18 cellular contexts compared by ENCODE assay signal in the genomic region with DNA sequence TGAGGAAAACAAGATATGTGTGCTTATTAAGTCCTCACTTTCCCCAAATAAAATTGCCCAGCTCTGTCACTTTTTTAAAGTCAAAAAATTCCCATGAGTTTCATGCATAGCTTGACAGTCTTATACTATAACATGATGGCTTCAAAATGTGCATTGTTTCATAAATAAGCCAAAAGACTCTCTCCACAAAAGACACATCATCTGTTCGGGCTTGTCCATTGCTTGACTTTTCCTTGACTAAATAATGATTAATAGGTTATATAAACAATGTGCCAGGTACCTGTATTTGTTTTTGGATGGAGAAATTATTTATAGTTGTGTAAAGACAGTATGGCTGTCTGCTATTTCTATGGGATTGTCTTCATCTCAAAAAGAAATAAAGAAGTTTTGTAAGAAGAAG.
DNase-seq lines count a peak whose midpoint lies in the region; ATAC-seq and TF ChIP-seq lines count a peak whose summit lies in the region.
"Had no signal": no experiment of that assay in that cellular context is flagged by ENCODE, and none has a peak within 500 bp of the region (broad histone marks: within the 10 kb centered on the region; RNA-seq: fewer than 3 reads in every experiment).

No MANE protein-coding gene starts in this region.

- intact Hi-C loops in CD14-positive monocyte (cut with micrococcal nuclease): no loop called here

- H3K36me3 Mint-ChIP-seq in CD14-positive monocyte: peaks cover 6 to 9% of the 10 kb centered on the region in 2 donors

- H3K4me3 ChIP-seq in epithelial cell of esophagus (ENCODE audit: low read length): no peak overlapping the region
- H3K4me3 ChIP-seq: left lung, suprapubic skin had no signal

- CTCF ChIA-PET in RWPE1 (lab: Yijun Ruan, JAX): interaction anchor here (0.7 kb wide), 1 partner anchor 733 kb away, joined by 3 read pairs; no protein-coding TSS in a partner anchor

- peak overlapping the region in 1 of 2 donors; percentile 76 for H3K4me3 Mint-ChIP-seq in CD14-positive monocyte

- H3K4me1 Mint-ChIP-seq in CD14-positive monocyte: peaks cover 65% of the 10 kb centered on the region

- peak overlapping the region; percentile 74 for H3K27ac ChIP-seq in 22Rv1
- H3K27ac ChIP-seq in RWPE1: no peak overlapping the region
- H3K27ac ChIP-seq: left lung, suprapubic skin had no signal

- POLR2A ChIA-PET in RWPE1 (lab: Yijun Ruan, JAX; ENCODE audit: low non-redundant PET): no interaction called here

- ATAC-seq in HG02798 (IDR thresholded peaks at IDR 0.05; ENCODE audit: poor library complexity, unreplicated experiment) (no peak), GM19452 (IDR thresholded peaks at IDR 0.05; ENCODE audit: unreplicated experiment) (no peak)
- ATAC-seq: left lung had no signal

- peak overlapping the region in 5 of 7 donors; percentile 54 to 86 (median 77) for H3K27ac Mint-ChIP-seq in CD14-positive monocyte

- H3K27me3 Mint-ChIP-seq in CD14-positive monocyte (ENCODE audit: low read depth in 3 of 3): no peaks in the 10 kb centered on the region

- DNase-seq in CD14-positive monocyte (ENCODE audit: low spot score): no peak
- peak; percentile 55 for DNase-seq in RWPE1 (ENCODE audit: low spot score)
- peak; percentile 82 for DNase-seq in epithelial cell of esophagus (ENCODE audit: low read depth)
- DNase-seq in SHP77 treated with DMSO at 0.1 percent for 48 hours (lab: John Stamatoyannopoulos, UW): no peak
- DNase-seq: activated CD4-positive, alpha-beta T cell treated with anti-CD3 and anti-CD28 coated beads for 36 hours; amygdala; dermis blood vessel endothelial cell; DMS79 treated with DMSO at 0.1 percent for 48 hours; left lung; NCI-H1694 treated with DMSO at 0.1 percent for 48 hours; NCI-H226; NCI-H82; OCI-M1; SHP77 had no signal

- peaks cover 20 to 27% (median 23%) of the 10 kb centered on the region in 7 donors for H3K9me3 Mint-ChIP-seq in CD14-positive monocyte

- TF ChIP-seq CTCF in 22Rv1 (IDR thresholded peaks at IDR 0.05) (no peak), CD14-positive monocyte (IDR thresholded peaks at IDR 0.05) (no peak), RWPE1 (conservative IDR thresholded peaks at IDR 0.05; ENCODE audit: low read depth) (no peak), epithelial cell of esophagus (IDR thresholded peaks at IDR 0.05; ENCODE audit: insufficient read depth, low read depth, low read length, missing control alignments) (no peak)

Comparison
In these comparisons a context has a peak if more than half of its experiments do, and no peak if none do; other contexts are left out.
1. DNase-seq: peak in RWPE1 (single experiment) and epithelial cell of esophagus (single experiment); none in CD14-positive monocyte (single experiment) and SHP77 treated with DMSO at 0.1 percent for 48 hours (single experiment).